Comparison of ENCODE assay signal across 21 cellular contexts in the genomic region with DNA sequence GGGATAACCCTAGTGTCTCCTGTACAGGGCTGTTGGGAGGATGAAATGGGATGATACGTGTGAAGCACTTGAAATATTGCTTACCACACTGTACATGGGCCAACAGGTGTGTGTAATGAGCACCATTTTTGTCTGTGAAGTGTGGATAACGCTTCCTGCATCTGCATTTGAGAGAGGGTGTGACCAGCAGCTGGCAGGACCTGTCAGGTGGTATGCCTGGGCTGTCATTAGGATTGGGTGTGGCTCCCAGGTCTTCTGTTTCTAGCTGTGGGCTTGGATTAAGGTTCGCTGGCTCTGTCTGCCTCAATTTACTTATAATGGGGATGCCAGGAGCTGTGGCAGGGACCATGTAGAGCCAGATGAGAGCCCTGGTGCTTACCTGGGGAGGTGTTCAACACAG.
"Had no signal": no experiment of that assay in that cellular context is flagged by ENCODE, and none has a peak within 500 bp of the region (broad histone marks: within the 10 kb centered on the region; RNA-seq: fewer than 3 reads in every experiment).

No MANE protein-coding gene starts in this region.

- H3K9me3 Mint-ChIP-seq: activated naive CD8-positive, alpha-beta T cell treated with anti-CD3 and anti-CD28 coated beads, Interleukin-2, amount 10 ng/mL, durations not matched to agents 7 days and 5 days; activated T-cell treated with anti-CD3 and anti-CD28 coated beads, Interleukin-2, amount 50 U/mL, for 72 hours; brain; central memory CD8-positive, alpha-beta T cell; mesothelial cell of epicardium; neural progenitor cell; stimulated activated naive CD8-positive, alpha-beta T cell treated with anti-CD3 and anti-CD28 coated beads, Interleukin-15, amount 100 ng/mL, for 72 hours had no signal

- H3K4me3 Mint-ChIP-seq: activated naive CD8-positive, alpha-beta T cell treated with anti-CD3 and anti-CD28 coated beads, Interleukin-2, amount 10 ng/mL, durations not matched to agents 7 days and 5 days; activated T-cell treated with anti-CD3 and anti-CD28 coated beads, Interleukin-2, amount 50 U/mL, for 72 hours; brain; mesothelial cell of epicardium; neural progenitor cell; stimulated activated naive CD8-positive, alpha-beta T cell treated with anti-CD3 and anti-CD28 coated beads, Interleukin-15, amount 100 ng/mL, for 72 hours had no signal

- H3K36me3 ChIP-seq: neural progenitor cell, ovary had no signal

- H3K4me1 Mint-ChIP-seq: activated naive CD8-positive, alpha-beta T cell treated with anti-CD3 and anti-CD28 coated beads, Interleukin-2, amount 10 ng/mL, durations not matched to agents 7 days and 5 days; neural progenitor cell; stimulated activated naive CD8-positive, alpha-beta T cell treated with anti-CD3 and anti-CD28 coated beads, Interleukin-15, amount 100 ng/mL, for 72 hours had no signal

- H3K27ac Mint-ChIP-seq: activated naive CD8-positive, alpha-beta T cell treated with anti-CD3 and anti-CD28 coated beads, Interleukin-2, amount 10 ng/mL, durations not matched to agents 7 days and 5 days; mesothelial cell of epicardium; neural progenitor cell had no signal

- H3K27me3 Mint-ChIP-seq: activated naive CD8-positive, alpha-beta T cell treated with anti-CD3 and anti-CD28 coated beads, Interleukin-2, amount 10 ng/mL, durations not matched to agents 7 days and 5 days; brain; central memory CD8-positive, alpha-beta T cell; stimulated activated naive CD8-positive, alpha-beta T cell treated with anti-CD3 and anti-CD28 coated beads, Interleukin-15, amount 100 ng/mL, for 72 hours had no signal

- H3K4me3 ChIP-seq: lower lobe of right lung, neural progenitor cell, ovary, right lobe of liver, smooth muscle cell, upper lobe of left lung had no signal

- H3K9me3 ChIP-seq: lower lobe of right lung, ovary, right lobe of liver, upper lobe of left lung had no signal

- ATAC-seq: activated T-cell treated with anti-CD3 and anti-CD28 coated beads, Interleukin-2, amount 50 U/mL, for 72 hours; lower lobe of right lung; right lobe of liver; stimulated activated naive CD8-positive, alpha-beta T cell treated with anti-CD3 and anti-CD28 coated beads, Interleukin-15, amount 100 ng/mL, for 72 hours had no signal

- H3K27ac ChIP-seq: lower lobe of right lung, neural progenitor cell, ovary, right lobe of liver had no signal

- DNase-seq: activated CD4-positive, alpha-beta T cell treated with anti-CD3 and anti-CD28 coated beads, Interleukin-2, amount 50 U/mL, for 48 hours; activated CD4-positive, CD25-positive, alpha-beta regulatory T cell treated with anti-CD3 and anti-CD28 coated beads, Interleukin-2, amount 50 U/mL, for 72 hours; activated gamma-delta T cell treated with Interleukin-2 at 50 U/mL for 16 hours; activated naive CD8-positive, alpha-beta T cell treated with anti-CD3 and anti-CD28 coated beads, Interleukin-2, amount 10 ng/mL, durations not matched to agents 7 days and 5 days; activated T-cell treated with anti-CD3 and anti-CD28 coated beads, Interleukin-2, amount 50 U/mL, for 72 hours; effector memory CD4-positive, alpha-beta T cell; foreskin melanocyte; lower lobe of right lung; ovary; stimulated activated CD4-positive, alpha-beta T cell treated with anti-CD3 and anti-CD28 coated beads, Interleukin-4, amount 100 ng/mL, for 4 hours; stimulated activated CD8-positive, alpha-beta memory T cell treated with anti-CD3 and anti-CD28 coated beads, Interleukin-4, amount 100 ng/mL, for 48 hours; stimulated activated naive CD8-positive, alpha-beta T cell treated with anti-CD3 and anti-CD28 coated beads, Interleukin-15, amount 100 ng/mL, for 72 hours; T-helper 1 cell; T1000; upper lobe of left lung had no signal
